8 cellular contexts compared by ENCODE assay signal in the genomic region with DNA sequence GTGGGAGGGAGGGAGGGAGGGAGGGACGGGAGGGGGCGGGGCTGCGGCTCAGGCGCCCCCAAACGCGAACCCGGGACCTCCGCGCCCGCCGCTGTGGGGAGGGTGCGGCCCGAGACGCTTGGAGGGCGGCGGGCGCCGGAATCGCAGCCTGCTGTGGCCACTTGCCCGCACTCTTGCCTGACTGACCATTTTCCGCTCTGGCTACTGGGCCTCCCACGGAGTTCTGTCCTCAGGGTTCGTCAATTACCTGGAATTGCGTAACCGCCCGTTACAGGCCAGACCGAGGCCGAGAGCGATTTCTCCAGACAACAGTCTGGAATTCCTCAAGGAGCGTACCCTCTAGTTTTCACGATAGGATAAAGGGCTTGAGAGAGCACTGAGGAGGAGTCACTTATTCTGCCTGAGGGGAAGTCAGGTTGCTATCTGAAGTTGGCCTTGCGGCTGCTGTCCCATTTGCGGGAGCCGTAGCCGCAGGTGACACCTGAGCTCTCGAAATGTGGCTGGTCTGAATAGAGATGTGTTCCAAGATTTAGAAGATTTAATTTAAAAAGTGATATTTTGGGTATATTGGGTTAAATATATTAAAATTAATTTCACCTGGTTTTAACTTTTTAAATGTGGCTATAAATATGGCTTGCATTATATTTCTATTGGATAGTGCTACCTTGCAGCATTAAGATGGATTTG. TPM values are rescaled to one million over a fixed set of nuclear protein-coding genes. Genes with fewer than 3 reads are reported as not detected.
DNase-seq lines count a peak whose midpoint lies in the region; ATAC-seq and TF ChIP-seq lines count a peak whose summit lies in the region.

No MANE protein-coding gene starts in this region.

- peak overlapping the region; percentile 76 for H3K4me2 ChIP-seq in SU-DHL-6 (ENCODE audit: low read depth, low read length, poor library complexity, severe bottlenecking)

- H3K9me2 ChIP-seq in SU-DHL-6 (replicated peaks; ENCODE audit: insufficient read depth, low read length), result no peaks in the 10 kb centered on the region

- H3K27me3 ChIP-seq in HUES6 (ENCODE audit: control insufficient read depth, insufficient read depth, low read length) (peaks cover 23% of the 10 kb centered on the region; the same call in 1 of the 2 replicates), SU-DHL-6 (ENCODE audit: low read length) (no peaks in the 10 kb centered on the region), esophagus muscularis mucosa (no peaks in the 10 kb centered on the region)
- H3K27me3 ChIP-seq in naive thymus-derived CD4-positive, alpha-beta T cell (ENCODE audit: control insufficient read depth in 2 of 2, insufficient read depth in 2 of 2, low read length in 2 of 2), result peaks cover 0 to 5% of the 10 kb centered on the region in 2 donors

- H3K4me3 ChIP-seq in HUES6 (ENCODE audit: low read depth, low read length), result peak overlapping the region; percentile 97
- H3K4me3 ChIP-seq in SU-DHL-6 (ENCODE audit: insufficient read depth, low read length, poor library complexity, severe bottlenecking), result peak overlapping the region; percentile 55
- peak overlapping the region; percentile 74 to 81 (median 74) for H3K4me3 ChIP-seq in esophagus muscularis mucosa
- H3K4me3 ChIP-seq in naive thymus-derived CD4-positive, alpha-beta T cell (ENCODE audit: low read length), result peak overlapping the region; percentile 70

- H3K4me1 ChIP-seq in HUES6 (ENCODE audit: control insufficient read depth, insufficient read depth, low read length) (peaks cover 5% of the 10 kb centered on the region; the same call in 1 of the 2 replicates), esophagus muscularis mucosa (peaks cover 15 to 36% (median 29%) of the 10 kb centered on the region in 4 donors)
- peaks cover 14 to 25% of the 10 kb centered on the region in 2 donors for H3K4me1 ChIP-seq in naive thymus-derived CD4-positive, alpha-beta T cell (ENCODE audit: control insufficient read depth in 2 of 2, insufficient read depth in 2 of 2, low read length in 2 of 2)

- DNase-seq in DMS79 treated with DMSO at 0.1 percent for 48 hours (lab: John Stamatoyannopoulos, UW) (peak; percentile 62), esophagus muscularis mucosa (ENCODE audit: extremely low spot score) (peak; percentile 95), occipital lobe (lab: John Stamatoyannopoulos, UW) (no peak)
- DNase-seq in naive thymus-derived CD4-positive, alpha-beta T cell, result peak in 1 of 9 donors; percentile 8
- DNase-seq in stimulated activated CD4-positive, alpha-beta T cell treated with anti-CD3 and anti-CD28 coated beads, Interleukin-4, amount 100 ng/mL, for 1 hour, result no peak

- no peak for TF ChIP-seq POLR2A in esophagus muscularis mucosa (IDR thresholded peaks at IDR 0.05; ENCODE audit: low read depth)

- peak; percentile 49 for ATAC-seq in GM21423 (IDR thresholded peaks at IDR 0.05; ENCODE audit: unreplicated experiment)
- ATAC-seq in naive thymus-derived CD4-positive, alpha-beta T cell, result no peak

- no peaks in the 10 kb centered on the region for H3K9me3 ChIP-seq in HUES6 (ENCODE audit: control insufficient read depth, insufficient read depth, low read depth, low read length)
- H3K9me3 ChIP-seq in SU-DHL-6 (ENCODE audit: insufficient read depth, low read length), result no peaks in the 10 kb centered on the region
- H3K9me3 ChIP-seq in esophagus muscularis mucosa, result no peaks in the 10 kb centered on the region
- no peaks in the 10 kb centered on the region for H3K9me3 ChIP-seq in naive thymus-derived CD4-positive, alpha-beta T cell (ENCODE audit: control insufficient read depth in 2 of 3, low read length in 3 of 3)

- 3% methylated on average over 15 of the region's 36 CpGs for WGBS in esophagus muscularis mucosa

- H3K27ac ChIP-seq in HUES6 (ENCODE audit: low read depth, low read length) (no peak overlapping the region), SU-DHL-6 (ENCODE audit: low read depth, low read length) (peak overlapping the region; percentile 41; the same call in 1 of the 2 replicates), esophagus muscularis mucosa (replicated peaks in 1 of 4) (peak overlapping the region; percentile 94 to 96 (median 94))
- H3K27ac ChIP-seq in naive thymus-derived CD4-positive, alpha-beta T cell (ENCODE audit: low read depth, low read length), result peak overlapping the region; percentile 91

- TF ChIP-seq EP300 in esophagus muscularis mucosa (IDR thresholded peaks at IDR 0.05), result no peak

- peaks cover 0 to 12% (median 0%) of the 10 kb centered on the region in 5 donors for H3K27me3 Mint-ChIP-seq in naive thymus-derived CD4-positive, alpha-beta T cell

- peak overlapping the region; percentile 99 for H2AFZ ChIP-seq in SU-DHL-6 (ENCODE audit: low read depth, low read length, severe bottlenecking)

- peak overlapping the region; percentile 74 to 94 (median 87) for H3K27ac Mint-ChIP-seq in naive thymus-derived CD4-positive, alpha-beta T cell

- H3K36me3 ChIP-seq in HUES6 (ENCODE audit: control insufficient read depth, insufficient read depth, low read length), result peaks cover 9% of the 10 kb centered on the region
- 0 out of 2 replicates have a peak, but pooled peaks cover 5% of the 10 kb centered on the region for H3K36me3 ChIP-seq in SU-DHL-6 (ENCODE audit: low read length)
- peaks cover 15 to 19% (median 18%) of the 10 kb centered on the region in 4 donors for H3K36me3 ChIP-seq in esophagus muscularis mucosa
- H3K36me3 ChIP-seq in naive thymus-derived CD4-positive, alpha-beta T cell (ENCODE audit: control insufficient read depth in 2 of 3, insufficient read depth in 3 of 3, low read length in 3 of 3), result peaks cover 3 to 30% (median 8%) of the 10 kb centered on the region in 3 experiments

- H3K4me3 Mint-ChIP-seq in naive thymus-derived CD4-positive, alpha-beta T cell, result peak overlapping the region; percentile 79 to 98 (median 88)

- H3K36me3 Mint-ChIP-seq in naive thymus-derived CD4-positive, alpha-beta T cell, result peaks cover 8 to 33% (median 20%) of the 10 kb centered on the region in 5 donors

- H3F3A ChIP-seq in SU-DHL-6 (ENCODE audit: insufficient read depth), result peaks cover 20% of the 10 kb centered on the region

- H3K9ac ChIP-seq in HUES6 (ENCODE audit: low read length) (peak overlapping the region; percentile 64), SU-DHL-6 (ENCODE audit: low read length) (peak overlapping the region; percentile 76)

- no peaks in the 10 kb centered on the region for H3K79me2 ChIP-seq in SU-DHL-6 (ENCODE audit: insufficient read depth, low read length)

- intact Hi-C loops in esophagus muscularis mucosa (cut with DNase I), result no loop called here
- intact Hi-C loops in naive thymus-derived CD4-positive, alpha-beta T cell (cut with micrococcal nuclease), result loop anchor here (1.0 to 10.0 kb wide), 14 partner anchors 54 to 446 kb away; partner anchors contain the start of genes ASB8 (in 2 of the 2), CCNT1 (in 2 of the 2), SENP1 (in 2 of the 2) and CCDC184 (in 1 of the 2)

- POLR2A ChIA-PET in naive thymus-derived CD4-positive, alpha-beta T cell (lab: Charles Lee), result interaction anchor here (1.9 to 2.7 kb wide), 2 partner anchors 152 to 194 kb away, joined by 8 to 31 read pairs; partner anchors contain the start of gene ASB8

- TF ChIP-seq CTCF in SU-DHL-6 (IDR thresholded peaks at IDR 0.05; ENCODE audit: insufficient read depth, low read length, poor library complexity, severe bottlenecking) (no peak), esophagus muscularis mucosa (IDR thresholded peaks at IDR 0.05) (peak in 1 of 3 experiments; percentile 27)

- CTCF ChIA-PET in naive thymus-derived CD4-positive, alpha-beta T cell (lab: Charles Lee), result no interaction called here

- no peaks in the 10 kb centered on the region for H4K20me1 ChIP-seq in SU-DHL-6 (ENCODE audit: low read depth, low read length)

- H3K9me3 Mint-ChIP-seq in naive thymus-derived CD4-positive, alpha-beta T cell, result no peaks in the 10 kb centered on the region

- H3K4me1 Mint-ChIP-seq in naive thymus-derived CD4-positive, alpha-beta T cell, result peaks cover 25 to 54% (median 48%) of the 10 kb centered on the region in 7 donors

RNA-seq across cellular contexts. Expression of gene ZNF641, which starts 0.4 kb away (rescaled TPM):
- total RNA-seq in esophagus muscularis mucosa (10 to 100 TPM; 23.0 to 33.2 (median 29.6) TPM), occipital lobe (50.5 TPM)
- total RNA-seq in naive thymus-derived CD4-positive, alpha-beta T cell, result 10 to 100 TPM; 22.1 to 50.3 (median 30.1) TPM
- polyA plus RNA-seq in naive thymus-derived CD4-positive, alpha-beta T cell, result 10 to 100 TPM; 13.4 to 20.7 TPM

Comparison
In these comparisons a context has a peak if more than half of its experiments do, and no peak if none do; other contexts are left out.
1. DNase-seq: peak in DMS79 treated with DMSO at 0.1 percent for 48 hours (single experiment) and esophagus muscularis mucosa (single experiment); none in occipital lobe (single experiment) and stimulated activated CD4-positive, alpha-beta T cell treated with anti-CD3 and anti-CD28 coated beads, Interleukin-4, amount 100 ng/mL, for 1 hour (single experiment).
2. Peak in every context shown above with its lines, with median percentiles within 50 percentile points of each other: H3K4me3 ChIP-seq.